8 cellular contexts compared by ENCODE assay signal in genomic region chr7:44123190-44124003, GRCh38. TPM values are rescaled to one million over a fixed set of nuclear protein-coding genes. Genes with fewer than 3 reads are reported as not detected.
DNase-seq lines count a peak whose midpoint lies in the region; ATAC-seq and TF ChIP-seq lines count a peak whose summit lies in the region.

TSS of gene POLD2 (minus strand) at chr7:44123548. CDS start at chr7:44122053, 1,495 bp downstream.

- peaks cover 49% of the 10 kb centered on the region for H3K79me2 ChIP-seq in DND-41 (ENCODE audit: insufficient read depth, low read length)
- peaks cover 38% of the 10 kb centered on the region for H3K79me2 ChIP-seq in Karpas-422 (ENCODE audit: low read length)

- no peaks in the 10 kb centered on the region for H3K27me3 ChIP-seq in DND-41 (ENCODE audit: insufficient read depth, low read length, poor library complexity)
- H3K27me3 ChIP-seq in Karpas-422 (ENCODE audit: low read length), result no peaks in the 10 kb centered on the region
- H3K27me3 ChIP-seq in naive thymus-derived CD4-positive, alpha-beta T cell (ENCODE audit: control insufficient read depth in 2 of 2, insufficient read depth in 2 of 2, low read length in 2 of 2), result no peaks in the 10 kb centered on the region

- peak within 1 kb of the TSS; percentile 95 for H3K4me2 ChIP-seq in DND-41 (ENCODE audit: insufficient read depth, low read length)
- H3K4me2 ChIP-seq in Karpas-422 (ENCODE audit: low read depth, low read length, poor library complexity, severe bottlenecking), result peak within 1 kb of the TSS; percentile 92

- H3K4me3 ChIP-seq in DND-41 (ENCODE audit: low read depth in 1 of 2, low read length in 2 of 2) (peak within 1 kb of the TSS; percentile 66 to 77), Karpas-422 (ENCODE audit: low read length) (peak within 1 kb of the TSS; percentile 72)
- peak within 1 kb of the TSS; percentile 89 for H3K4me3 ChIP-seq in naive thymus-derived CD4-positive, alpha-beta T cell (ENCODE audit: low read length)

- H3K9me2 ChIP-seq in Karpas-422 (replicated peaks; ENCODE audit: insufficient read depth, low read length), result no peaks in the 10 kb centered on the region

- H3K4me1 Mint-ChIP-seq in naive thymus-derived CD4-positive, alpha-beta T cell, result peaks cover 18 to 40% (median 39%) of the 10 kb centered on the region in 7 donors
- peaks cover 25 to 39% of the 10 kb centered on the region in 2 donors for H3K4me1 Mint-ChIP-seq in stimulated activated naive B cell treated with anti-CD40 and anti-IgM and Interleukin-4, amounts not matched to agents 10 μg/mL and 1 μg/mL and 100 μg/mL, for 72 hours

- ATAC-seq in DND-41 (ENCODE audit: insufficient read depth, low read depth), result peak; percentile 98
- ATAC-seq in GM21825 (IDR thresholded peaks at IDR 0.05; ENCODE audit: unreplicated experiment), result peak; percentile 99
- peak; percentile 99 for ATAC-seq in naive thymus-derived CD4-positive, alpha-beta T cell
- peak; percentile 99 to 100 for ATAC-seq in stimulated activated naive B cell treated with anti-CD40 and anti-IgM and Interleukin-4, amounts not matched to agents 10 μg/mL and 1 μg/mL and 100 μg/mL, for 72 hours (replicated peaks)

- H3K27ac ChIP-seq in DND-41 (ENCODE audit: low read length) (peak within 1 kb of the TSS; percentile 75), Karpas-422 (ENCODE audit: low read length) (peak within 1 kb of the TSS; percentile 58)
- peak within 1 kb of the TSS; percentile 74 for H3K27ac ChIP-seq in naive thymus-derived CD4-positive, alpha-beta T cell (ENCODE audit: low read depth, low read length)

- H2AFZ ChIP-seq in DND-41 (ENCODE audit: low read depth, low read length) (peak within 1 kb of the TSS; percentile 82), Karpas-422 (ENCODE audit: low read length) (peak within 1 kb of the TSS; percentile 87)

- POLR2A ChIA-PET in naive thymus-derived CD4-positive, alpha-beta T cell (lab: Charles Lee), result interaction anchor here (0.6 to 2.5 kb wide), 12 partner anchors 9 to 483 kb away, joined by 3 to 8 read pairs (median 3); partner anchors contain the start of genes DBNL and OGDH

- peaks cover 0 to 23% (median 0%) of the 10 kb centered on the region in 5 donors for H3K27me3 Mint-ChIP-seq in naive thymus-derived CD4-positive, alpha-beta T cell
- H3K27me3 Mint-ChIP-seq in stimulated activated naive B cell treated with anti-CD40 and anti-IgM and Interleukin-4, amounts not matched to agents 10 μg/mL and 1 μg/mL and 100 μg/mL, for 72 hours, result no peaks in the 10 kb centered on the region

- H3K36me3 ChIP-seq in DND-41 (ENCODE audit: insufficient read depth, low read length) (peaks cover 34% of the 10 kb centered on the region), Karpas-422 (ENCODE audit: insufficient read depth, low read length) (peaks cover 17% of the 10 kb centered on the region)
- peaks cover 0 to 16% (median 0%) of the 10 kb centered on the region in 3 experiments for H3K36me3 ChIP-seq in naive thymus-derived CD4-positive, alpha-beta T cell (ENCODE audit: control insufficient read depth in 2 of 3, insufficient read depth in 3 of 3, low read length in 3 of 3)

- peaks cover 0 to 15% (median 5%) of the 10 kb centered on the region in 5 donors for H3K36me3 Mint-ChIP-seq in naive thymus-derived CD4-positive, alpha-beta T cell
- peaks cover 23 to 42% of the 10 kb centered on the region in 2 donors for H3K36me3 Mint-ChIP-seq in stimulated activated naive B cell treated with anti-CD40 and anti-IgM and Interleukin-4, amounts not matched to agents 10 μg/mL and 1 μg/mL and 100 μg/mL, for 72 hours

- no peaks in the 10 kb centered on the region for H3K9me3 Mint-ChIP-seq in naive thymus-derived CD4-positive, alpha-beta T cell
- peaks cover 9% of the 10 kb centered on the region in 2 donors for H3K9me3 Mint-ChIP-seq in stimulated activated naive B cell treated with anti-CD40 and anti-IgM and Interleukin-4, amounts not matched to agents 10 μg/mL and 1 μg/mL and 100 μg/mL, for 72 hours

- H4K20me1 ChIP-seq in DND-41 (ENCODE audit: insufficient read depth, low read length), result peaks cover 15% of the 10 kb centered on the region; the same call in 1 of the 2 replicates
- peaks cover 5% of the 10 kb centered on the region; the same call in 1 of the 2 replicates for H4K20me1 ChIP-seq in Karpas-422 (ENCODE audit: insufficient read depth, low read depth, low read length)

- H3K4me1 ChIP-seq in DND-41 (ENCODE audit: insufficient read depth, low read length), result peaks cover 49% of the 10 kb centered on the region
- peaks cover 38% of the 10 kb centered on the region for H3K4me1 ChIP-seq in Karpas-422 (ENCODE audit: low read length)
- H3K4me1 ChIP-seq in naive thymus-derived CD4-positive, alpha-beta T cell (ENCODE audit: control insufficient read depth in 2 of 2, insufficient read depth in 2 of 2, low read length in 2 of 2), result peaks cover 8 to 9% of the 10 kb centered on the region in 2 donors

- DNase-seq in DND-41 (peak; percentile 99), Karpas-422 (peak; percentile 99), RKO (ENCODE audit: low spot score) (peak; percentile 93), fibroblast of gingiva (ENCODE audit: low read depth) (peak; percentile 95)
- peak; percentile 95 to 97 for DNase-seq in activated T-helper 1 cell treated with anti-CD3 and anti-CD28 coated beads, Interleukin-2, amount 50 U/mL, for 16 hours (ENCODE audit: low read depth in 1 of 2, low spot score in 1 of 2)
- peak; percentile 88 to 99 (median 94) for DNase-seq in naive thymus-derived CD4-positive, alpha-beta T cell
- peak; percentile 96 for DNase-seq in stimulated activated naive B cell treated with anti-CD40 and anti-IgM and Interleukin-4, amounts not matched to agents 10 μg/mL and 1 μg/mL and 100 μg/mL, for 72 hours

- CTCF ChIA-PET in naive thymus-derived CD4-positive, alpha-beta T cell (lab: Charles Lee), result no interaction called here

- intact Hi-C loops in naive thymus-derived CD4-positive, alpha-beta T cell (cut with micrococcal nuclease), result loop anchor here (1.0 to 5.0 kb wide), 14 partner anchors 19 to 725 kb away; partner anchors contain the start of genes AEBP1 (in 2 of the 2), DBNL (in 2 of the 2), POLM (in 2 of the 2) and PPIA (in 2 of the 2)

- H3K4me3 Mint-ChIP-seq in naive thymus-derived CD4-positive, alpha-beta T cell, result peak within 1 kb of the TSS; percentile 82 to 97 (median 93)
- peak within 1 kb of the TSS; percentile 82 to 90 for H3K4me3 Mint-ChIP-seq in stimulated activated naive B cell treated with anti-CD40 and anti-IgM and Interleukin-4, amounts not matched to agents 10 μg/mL and 1 μg/mL and 100 μg/mL, for 72 hours

- TF ChIP-seq CTCF in DND-41 (IDR thresholded peaks at IDR 0.05; ENCODE audit: borderline replicate concordance, extremely low read depth, low read length, poor library complexity, severe bottlenecking), result peak; percentile 18

- H3K9ac ChIP-seq in DND-41 (ENCODE audit: low read depth, low read length), result peak within 1 kb of the TSS; percentile 67
- peak within 1 kb of the TSS; percentile 78 for H3K9ac ChIP-seq in Karpas-422 (ENCODE audit: low read length)

- H3K9me3 ChIP-seq in DND-41 (ENCODE audit: insufficient read depth, low read length, severe bottlenecking) (no peaks in the 10 kb centered on the region), Karpas-422 (ENCODE audit: low read length) (no peaks in the 10 kb centered on the region)
- H3K9me3 ChIP-seq in naive thymus-derived CD4-positive, alpha-beta T cell (ENCODE audit: control insufficient read depth in 2 of 3, low read length in 3 of 3), result no peaks in the 10 kb centered on the region

- H3K27ac Mint-ChIP-seq in naive thymus-derived CD4-positive, alpha-beta T cell, result peak within 1 kb of the TSS; percentile 40 to 96 (median 87)
- H3K27ac Mint-ChIP-seq in stimulated activated naive B cell treated with anti-CD40 and anti-IgM and Interleukin-4, amounts not matched to agents 10 μg/mL and 1 μg/mL and 100 μg/mL, for 72 hours, result peak within 1 kb of the TSS; percentile 90

RNA-seq across cellular contexts. Expression of gene POLD2, which starts in this region (rescaled TPM):
- 165 and 217 TPM in 2 replicates for total RNA-seq in Karpas-422 (2014; rRNA removed; shearing (Covaris generic); ENCODE audit: low replicate concordance)
- 100 to 1,000 TPM in 1 of 5 experiments, 10 to 100 TPM in 4; 55.1 to 118 (median 69.2) TPM for total RNA-seq in naive thymus-derived CD4-positive, alpha-beta T cell
- 10 to 100 TPM; 78.1 to 94.8 TPM for polyA plus RNA-seq in naive thymus-derived CD4-positive, alpha-beta T cell

Comparison
In these comparisons a context has a peak if more than half of its experiments do, and no peak if none do; other contexts are left out.
1. Peak in every context shown above with its lines: DNase-seq, ATAC-seq, H3K4me3 ChIP-seq and H3K27ac ChIP-seq.